ENCODE assay signal across 9 cellular contexts in the genomic region with DNA sequence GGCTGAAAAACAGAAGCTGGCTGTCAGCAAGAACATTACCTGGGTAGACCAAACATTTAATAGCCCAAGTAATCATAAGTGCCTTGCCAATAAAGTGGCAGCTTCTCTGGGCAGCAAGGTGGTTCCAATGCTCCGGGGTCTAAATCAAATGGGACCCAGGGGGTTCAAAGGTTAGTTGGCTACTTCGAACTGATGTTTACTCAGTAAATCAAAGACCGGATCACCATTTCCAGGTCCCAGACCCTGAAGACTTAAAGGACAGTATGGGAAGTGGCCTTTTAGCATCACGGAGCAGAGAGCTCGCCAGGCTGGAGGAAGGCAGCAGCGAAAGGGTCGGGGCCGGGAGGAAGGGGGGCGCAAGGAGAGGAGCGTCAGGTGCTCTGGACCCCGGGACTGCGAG. TPM values are rescaled to one million over a fixed set of nuclear protein-coding genes. Genes with fewer than 3 reads are reported as not detected.
DNase-seq lines count a peak whose midpoint lies in the region; ATAC-seq and TF ChIP-seq lines count a peak whose summit lies in the region.
"Had no signal": no experiment of that assay in that cellular context is flagged by ENCODE, and none has a peak within 500 bp of the region (broad histone marks: within the 10 kb centered on the region; RNA-seq: fewer than 3 reads in every experiment).

No MANE protein-coding gene starts in this region.

- H3K27ac Mint-ChIP-seq in naive thymus-derived CD8-positive, alpha-beta T cell, result peak overlapping the region; percentile 55 to 93 (median 80)

- peak overlapping the region; percentile 71 to 91 (median 80) for H3K4me3 Mint-ChIP-seq in naive thymus-derived CD8-positive, alpha-beta T cell

- H3K36me3 Mint-ChIP-seq in naive thymus-derived CD8-positive, alpha-beta T cell, result peaks cover 0 to 2% (median 0%) of the 10 kb centered on the region in 3 donors

- TF ChIP-seq CTCF in AG10803 (conservative IDR thresholded peaks at IDR 0.05; ENCODE audit: low read length), result no peak
- TF ChIP-seq CTCF in colonic mucosa (IDR thresholded peaks at IDR 0.05), result no peak

- H3K4me1 ChIP-seq in colonic mucosa, result no peaks in the 10 kb centered on the region

- POLR2A ChIA-PET in naive thymus-derived CD8-positive, alpha-beta T cell (lab: Charles Lee), result interaction anchor here (0.8 to 1.7 kb wide), 4 partner anchors 9 to 139 kb away, joined by 3 to 5 read pairs (median 4); no protein-coding TSS in a partner anchor

- no peaks in the 10 kb centered on the region for H3K9me3 Mint-ChIP-seq in naive thymus-derived CD8-positive, alpha-beta T cell

- peaks cover 21 to 66% (median 48%) of the 10 kb centered on the region in 4 donors for H3K4me1 Mint-ChIP-seq in naive thymus-derived CD8-positive, alpha-beta T cell

- H3K4me3 ChIP-seq in AG10803 (ENCODE audit: low read length) (peak overlapping the region; percentile 66), colonic mucosa (peak overlapping the region; percentile 62)
- peak overlapping the region; percentile 58 for H3K4me3 ChIP-seq in Jurkat, Clone E6-1 (ENCODE audit: low read length)

- H3K36me3 ChIP-seq in colonic mucosa, result no peaks in the 10 kb centered on the region

- no peaks in the 10 kb centered on the region for H3K9me3 ChIP-seq in colonic mucosa

- no peak overlapping the region for H3K9ac ChIP-seq in colonic mucosa (ENCODE audit: low read depth in 2 of 2, low read length in 2 of 2)

- no peaks in the 10 kb centered on the region for H3K27me3 ChIP-seq in colonic mucosa

- H3K27me3 Mint-ChIP-seq in naive thymus-derived CD8-positive, alpha-beta T cell, result no peaks in the 10 kb centered on the region

- no peak overlapping the region for H3K27ac ChIP-seq in colonic mucosa

- DNase-seq in AG10803 (ENCODE audit: low read depth), result no peak
- DNase-seq in Jurkat, Clone E6-1 (ENCODE audit: low read depth, low spot score), result no peak
- no peak for DNase-seq in colonic mucosa
- peak in 1 of 10 donors; percentile 6 for DNase-seq in naive thymus-derived CD8-positive, alpha-beta T cell
- no peak for DNase-seq in stimulated activated CD4-positive, alpha-beta T cell treated with anti-CD3 and anti-CD28 coated beads, Interleukin-15, amount 100 ng/mL, for 24 hours
- DNase-seq in mucosa of gallbladder (ENCODE audit: low spot score), result no peak
- DNase-seq: NCI-H1436 had no signal

- intact Hi-C loops in colonic mucosa (cut with DNase I), result loop anchor here (5.0 kb wide), 2 partner anchors 149 to 289 kb away; no protein-coding TSS in a partner anchor

- ATAC-seq in naive thymus-derived CD8-positive, alpha-beta T cell, result no peak
- ATAC-seq in HG02840 (IDR thresholded peaks at IDR 0.05; ENCODE audit: low FRiP score, unreplicated experiment) (no peak), HG02642 (IDR thresholded peaks at IDR 0.05; ENCODE audit: poor library complexity, unreplicated experiment) (no peak)

RNA-seq across cellular contexts. Expression of a gene that starts 1.0 kb away (rescaled TPM):
- polyA plus RNA-seq in Jurkat, Clone E6-1 (2012; ENCODE audit: insufficient read depth, insufficient read length), result 5.8 TPM
- total RNA-seq in colonic mucosa, result 10 to 100 TPM; 57.8 to 77.3 TPM
- total RNA-seq in naive thymus-derived CD8-positive, alpha-beta T cell, result 100 to 1,000 TPM; 102 to 104 TPM
- polyA plus RNA-seq in naive thymus-derived CD8-positive, alpha-beta T cell, result 100 to 1,000 TPM; 121 to 137 (median 132) TPM
- total RNA-seq in mucosa of gallbladder, result 29.1 TPM
